In genomic region chr1:220691039-220691684, GRCh38 we compare ENCODE assay signal across 7 cellular contexts. TPM values are rescaled to one million over a fixed set of nuclear protein-coding genes. Genes with fewer than 3 reads are reported as not detected.
A peak's percentile ranks its signal among the peaks of the same experiment; 100 is the strongest.
DNase-seq lines count a peak whose midpoint lies in the region; ATAC-seq and TF ChIP-seq lines count a peak whose summit lies in the region.

No MANE protein-coding gene starts in this region.

- ATAC-seq in GM21529 (IDR thresholded peaks at IDR 0.05; ENCODE audit: unreplicated experiment) = no peak

- no peak overlapping the region for H2BK12ac ChIP-seq in H9 (ENCODE audit: insufficient read length, low read depth, low read length)

- no peak overlapping the region for H3K4ac ChIP-seq in H9 (ENCODE audit: low read depth, low read length)

- no CpG with 5 or more reads among the region's 16 CpGs for WGBS in H9 (ENCODE audit: extremely low coverage, insufficient read length, low lambda C conversion rate)
- 51% methylated on average over 16 of the region's 16 CpGs for WGBS in hepatocyte (ENCODE audit: low lambda C conversion rate, missing lambda C conversion rate)

- H3K9me3 Mint-ChIP-seq in H9 = no peaks in the 10 kb centered on the region

- H3K36me3 Mint-ChIP-seq in H9 (ENCODE audit: insufficient read depth in 1 of 3, low read depth in 3 of 3) = no peaks in the 10 kb centered on the region

- peaks cover 15 to 17% of the 10 kb centered on the region in 2 experiments for H3K4me1 Mint-ChIP-seq in H9

- peak overlapping the region; percentile 89 to 93 for H3K4me3 Mint-ChIP-seq in H9

- H3K36me3 ChIP-seq in hepatocyte (replicated peaks; ENCODE audit: insufficient read depth, low read depth) (no peaks in the 10 kb centered on the region), rectal smooth muscle tissue (ENCODE audit: control insufficient read depth, insufficient read depth, low read length) (no peaks in the 10 kb centered on the region), Karpas-422 (ENCODE audit: insufficient read depth, low read length) (no peaks in the 10 kb centered on the region)

- H3K4me1 ChIP-seq in H9 (ENCODE audit: insufficient read depth, low read length) (no peaks in the 10 kb centered on the region), hepatocyte (ENCODE audit: insufficient read depth) (peaks cover 5% of the 10 kb centered on the region), rectal smooth muscle tissue (ENCODE audit: control insufficient read depth, insufficient read depth, low read length) (peaks cover 3% of the 10 kb centered on the region), Karpas-422 (ENCODE audit: low read length) (peaks cover 4% of the 10 kb centered on the region)

- no peak overlapping the region for H2BK5ac ChIP-seq in H9 (ENCODE audit: insufficient read length, low read length)

- no peak overlapping the region for H3T11ph ChIP-seq in H9 (ENCODE audit: low read length)

- no peak overlapping the region for H3K56ac ChIP-seq in H9 (ENCODE audit: insufficient read length, low read depth, low read length)

- no peak for DNase-seq in H9
- peak; percentile 56 for DNase-seq in hepatocyte (ENCODE audit: low spot score)
- DNase-seq in HUDEP-2 (lab: John Stamatoyannopoulos, UW; ENCODE audit: unreplicated experiment in 76 of 76) = no peak
- no peak for DNase-seq in Karpas-422

- no peak for TF ChIP-seq CTCF in H9 (conservative IDR thresholded peaks at IDR 0.05)
- no peak for TF ChIP-seq CTCF in VCaP (conservative IDR thresholded peaks at IDR 0.05)
- TF ChIP-seq CTCF in hepatocyte (IDR thresholded peaks at IDR 0.05; ENCODE audit: poor library complexity) = no peak

- H3K14ac ChIP-seq in H9 (ENCODE audit: insufficient read depth, low read length) = no peak overlapping the region

- no peak overlapping the region for H2BK15ac ChIP-seq in H9 (ENCODE audit: low read depth, low read length)

- no peak overlapping the region for H2BK20ac ChIP-seq in H9 (ENCODE audit: low read depth, low read length, poor library complexity, severe bottlenecking)

- no peak overlapping the region for H3K23ac ChIP-seq in H9 (ENCODE audit: insufficient read length, low read depth, low read length)

- no peak overlapping the region for H3K18ac ChIP-seq in H9 (ENCODE audit: insufficient read length, low read depth, low read length)

- no peaks in the 10 kb centered on the region for H3K79me1 ChIP-seq in H9 (ENCODE audit: insufficient read depth, low read depth, low read length, poor library complexity, severe bottlenecking)

- H3K9me3 ChIP-seq in H9 (ENCODE audit: control insufficient read depth, low read depth, low read length) (no peaks in the 10 kb centered on the region), hepatocyte (ENCODE audit: low read depth) (no peaks in the 10 kb centered on the region), Karpas-422 (ENCODE audit: low read length) (no peaks in the 10 kb centered on the region)

- H3K4me3 ChIP-seq in hepatocyte (peak overlapping the region; percentile 94), rectal smooth muscle tissue (ENCODE audit: low read length) (peak overlapping the region; percentile 74), Karpas-422 (ENCODE audit: low read length) (no peak overlapping the region)

- H3K27ac ChIP-seq in H9 (ENCODE audit: insufficient read length, low read depth, low read length) (no peak overlapping the region), VCaP (peak overlapping the region; percentile 85), hepatocyte (peak overlapping the region; percentile 88), rectal smooth muscle tissue (ENCODE audit: low read depth, low read length) (no peak overlapping the region), Karpas-422 (ENCODE audit: low read length) (no peak overlapping the region)

- peak overlapping the region; percentile 82 for H3K4me2 ChIP-seq in H9 (ENCODE audit: insufficient read depth, insufficient read length, low read length)
- H3K4me2 ChIP-seq in hepatocyte = peak overlapping the region; percentile 76
- H3K4me2 ChIP-seq in Karpas-422 (ENCODE audit: low read depth, low read length, poor library complexity, severe bottlenecking) = no peak overlapping the region

- H3K9ac ChIP-seq in H9 (ENCODE audit: extremely low read depth, insufficient read length, low read length) (no peak overlapping the region), rectal smooth muscle tissue (ENCODE audit: low read length) (peak overlapping the region; percentile 41), Karpas-422 (ENCODE audit: low read length) (no peak overlapping the region)

- no peak overlapping the region for H2AFZ ChIP-seq in H9 (ENCODE audit: low read length)
- peak overlapping the region; percentile 91 for H2AFZ ChIP-seq in hepatocyte
- H2AFZ ChIP-seq in Karpas-422 (ENCODE audit: low read length) = no peak overlapping the region

- no peak overlapping the region for H4K8ac ChIP-seq in H9 (replicated peaks; ENCODE audit: insufficient read length, low read depth, low read length)

- H3K27me3 ChIP-seq in H9 (ENCODE audit: insufficient read depth, low read length) (peaks cover 8% of the 10 kb centered on the region), hepatocyte (no peaks in the 10 kb centered on the region), rectal smooth muscle tissue (ENCODE audit: control insufficient read depth, insufficient read depth, low read length) (no peaks in the 10 kb centered on the region), Karpas-422 (ENCODE audit: low read length) (no peaks in the 10 kb centered on the region)

- H3K79me2 ChIP-seq in H9 (ENCODE audit: insufficient read depth, low read length) (no peaks in the 10 kb centered on the region), hepatocyte (peaks cover 34% of the 10 kb centered on the region), Karpas-422 (ENCODE audit: low read length) (no peaks in the 10 kb centered on the region)

- H2AK5ac ChIP-seq in H9 (ENCODE audit: insufficient read length, low read length) = no peak overlapping the region

- H3K9me2 ChIP-seq in hepatocyte (replicated peaks; ENCODE audit: insufficient read depth) = no peaks in the 10 kb centered on the region
- no peaks in the 10 kb centered on the region for H3K9me2 ChIP-seq in Karpas-422 (replicated peaks; ENCODE audit: insufficient read depth, low read length)

- peaks cover 41% of the 10 kb centered on the region for H3K27me3 Mint-ChIP-seq in H9 (ENCODE audit: low read depth)

- H2BK120ac ChIP-seq in H9 (ENCODE audit: low read depth, low read length, poor library complexity, severe bottlenecking) = no peak overlapping the region

- H3K27ac Mint-ChIP-seq in H9 = no peak overlapping the region

- H3K23me2 ChIP-seq in H9 (ENCODE audit: insufficient read length, low read depth, low read length, poor library complexity, severe bottlenecking) = peaks cover 10% of the 10 kb centered on the region

- no peak overlapping the region for H4K91ac ChIP-seq in H9 (ENCODE audit: insufficient read length, low read depth, low read length)

- no peak overlapping the region for H4K5ac ChIP-seq in H9 (ENCODE audit: insufficient read length, low read depth, low read length)

- H4K20me1 ChIP-seq in H9 (ENCODE audit: control insufficient read depth, insufficient read depth, insufficient read length) (no peaks in the 10 kb centered on the region), hepatocyte (ENCODE audit: insufficient read depth, poor library complexity, severe bottlenecking) (peaks cover 8% of the 10 kb centered on the region), Karpas-422 (ENCODE audit: insufficient read depth, low read depth, low read length) (no peaks in the 10 kb centered on the region)

RNA-seq across cellular contexts. Expression of gene C1orf115, which starts 1.0 kb away (rescaled TPM):
- total RNA-seq in H9 (2021) (6.0 and 7.3 TPM in 2 replicates), hepatocyte (46.4 and 49.2 TPM in 2 replicates)
- 27.2 and 42.3 TPM in 2 replicates for polyA plus RNA-seq in hepatocyte
- total RNA-seq in Karpas-422 (2014; rRNA removed; shearing (Covaris generic); ENCODE audit: low replicate concordance) = 0.11 TPM in 1 of 2 replicates, not detected in the other

RNA-seq across cellular contexts. Expression of gene MTARC2, which starts 57.0 kb away (rescaled TPM):
- total RNA-seq in H9 (2021) = 4.2 and 7.7 TPM in 2 replicates
- 24.4 and 26.7 TPM in 2 replicates for total RNA-seq in hepatocyte
- 23.7 and 27.8 TPM in 2 replicates for polyA plus RNA-seq in hepatocyte
- total RNA-seq in Karpas-422 (2014; rRNA removed; shearing (Covaris generic); ENCODE audit: low replicate concordance) = 0.48 TPM in 1 of 2 replicates, not detected in the other

Comparison
In these comparisons a context has a peak if more than half of its experiments do, and no peak if none do; other contexts are left out.
1. H3K27ac ChIP-seq: peak in VCaP (single experiment) and hepatocyte (single experiment); none in H9 (single experiment), rectal smooth muscle tissue (single experiment) and Karpas-422 (single experiment).